Comparison of ENCODE assay signal across 19 cellular contexts in the genomic region with DNA sequence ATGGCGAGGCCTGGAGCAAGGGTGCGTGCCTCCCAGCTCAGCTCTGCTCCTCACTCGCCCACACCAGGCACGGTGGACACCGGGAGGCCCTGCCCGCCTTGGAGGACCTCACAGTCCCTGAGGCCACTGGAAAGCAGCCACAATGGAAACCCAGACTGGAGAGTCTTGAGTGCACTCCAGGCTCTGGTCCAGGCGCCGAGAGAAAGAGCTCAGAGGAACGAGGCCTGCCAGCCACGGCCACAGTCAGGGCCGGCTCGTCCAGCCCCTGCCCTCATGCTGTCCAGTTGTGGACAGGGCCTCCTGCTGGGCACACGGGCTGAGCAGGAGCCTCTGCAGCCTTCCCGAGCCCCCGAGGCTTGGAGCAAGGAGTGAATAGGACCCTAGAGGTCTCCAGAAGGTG. TPM values are rescaled to one million over a fixed set of nuclear protein-coding genes. Genes with fewer than 3 reads are reported as not detected.
A peak's percentile ranks its signal among the peaks of the same experiment; 100 is the strongest.
DNase-seq lines count a peak whose midpoint lies in the region; TF ChIP-seq lines count a peak whose summit lies in the region.
"Had no signal": no experiment of that assay in that cellular context is flagged by ENCODE, and none has a peak within 500 bp of the region (broad histone marks: within the 10 kb centered on the region; RNA-seq: fewer than 3 reads in every experiment).

No MANE protein-coding gene starts in this region.

- H3K27ac ChIP-seq in thyroid gland (peak overlapping the region; percentile 36 to 49 (median 41)), Peyer's patch (no peak overlapping the region)

- TF ChIP-seq POLR2A in thyroid gland (IDR thresholded peaks at IDR 0.05) = no peak
- no peak for TF ChIP-seq POLR2A in Peyer's patch (IDR thresholded peaks at IDR 0.05)

- WGBS in thyroid gland, 2 donors = 35 to 46% methylated on average over 9 to 15 of the region's 15 CpGs

- no peaks in the 10 kb centered on the region for H3K36me3 Mint-ChIP-seq in nephron progenitor cell (ENCODE audit: low read depth)
- H3K36me3 Mint-ChIP-seq: CD14-positive monocyte had no signal

- H3K27me3 Mint-ChIP-seq in nephron progenitor cell (ENCODE audit: low read depth, poor library complexity) = peaks cover 26% of the 10 kb centered on the region

- H3K36me3 ChIP-seq in NT2/D1 (ENCODE audit: insufficient read depth, insufficient read length, low read length) (no peaks in the 10 kb centered on the region), thyroid gland (no peaks in the 10 kb centered on the region), Peyer's patch (no peaks in the 10 kb centered on the region)

- intact Hi-C loops in thyroid gland (cut with DNase I) = no loop called here

- H3K4me1 ChIP-seq in NT2/D1 (ENCODE audit: insufficient read depth, insufficient read length) = peaks cover 13% of the 10 kb centered on the region
- H3K4me1 ChIP-seq in thyroid gland = peaks cover 41 to 45% of the 10 kb centered on the region in 2 donors
- peaks cover 0 to 7% (median 0%) of the 10 kb centered on the region in 4 donors for H3K4me1 ChIP-seq in Peyer's patch

- H3K9me3 ChIP-seq in NT2/D1 (ENCODE audit: insufficient read depth, low read length) (no peaks in the 10 kb centered on the region; the same call in 1 of the 2 replicates), thyroid gland (no peaks in the 10 kb centered on the region), Peyer's patch (no peaks in the 10 kb centered on the region)

- peaks cover 4% of the 10 kb centered on the region for H3K9me3 Mint-ChIP-seq in nephron progenitor cell

- peak overlapping the region; percentile 40 for H3K27ac Mint-ChIP-seq in nephron progenitor cell
- H3K27ac Mint-ChIP-seq: CD14-positive monocyte had no signal

- H3K4me1 Mint-ChIP-seq in nephron progenitor cell = peaks cover 75% of the 10 kb centered on the region
- H3K4me1 Mint-ChIP-seq: CD14-positive monocyte had no signal

- H3K27me3 ChIP-seq in NT2/D1 (ENCODE audit: insufficient read depth, insufficient read length) (peaks cover 22% of the 10 kb centered on the region), thyroid gland (no peaks in the 10 kb centered on the region), Peyer's patch (no peaks in the 10 kb centered on the region)

- H3K4me3 ChIP-seq in NT2/D1 (ENCODE audit: insufficient read length, low read depth) (no peak overlapping the region), thyroid gland (replicated peaks in 1 of 3) (no peak overlapping the region), Peyer's patch (no peak overlapping the region)

- H3K4me3 Mint-ChIP-seq in nephron progenitor cell = peak overlapping the region; percentile 17
- H3K4me3 Mint-ChIP-seq: CD14-positive monocyte had no signal

- peak overlapping the region; percentile 36 for H3K9ac ChIP-seq in NT2/D1 (ENCODE audit: insufficient read length, low read depth)

- DNase-seq in NT2/D1 (ENCODE audit: low read depth, low spot score) (no peak), astrocyte of the hippocampus (ENCODE audit: low read depth, low spot score) (peak; percentile 28), nephron progenitor cell (no peak), thyroid gland (peak; percentile 86), Peyer's patch (no peak), NCI-H1092 treated with DMSO at 0.1 percent for 48 hours (lab: John Stamatoyannopoulos, UW) (no peak)
- no peak for DNase-seq in stimulated activated CD4-positive, alpha-beta T cell treated with anti-CD3 and anti-CD28 coated beads, Interleukin-2, amount 100 ng/mL, for 24 hours
- DNase-seq: ACHN, DMS79 treated with DMSO at 0.1 percent for 48 hours, KBM-7, NCI-H1105 treated with DMSO at 0.1 percent for 48 hours, NCI-H187, NCI-H2107, NCI-H2227 treated with DMSO at 0.1 percent for 48 hours, NCI-H510A treated with DMSO at 0.1 percent for 48 hours, NCI-H774, OCI-M1, RPMI8226 had no signal

- TF ChIP-seq CTCF in nephron progenitor cell (IDR thresholded peaks at IDR 0.05) = no peak
- peak in 1 of 6 experiments; percentile 14 for TF ChIP-seq CTCF in thyroid gland (IDR thresholded peaks at IDR 0.05)
- no peak for TF ChIP-seq CTCF in Peyer's patch (IDR thresholded peaks at IDR 0.05)

RNA-seq across cellular contexts. Expression of a gene that starts 53.3 kb away (rescaled TPM):
- total RNA-seq in thyroid gland (10 to 100 TPM; 13.4 to 21.9 (median 17.5) TPM), Peyer's patch (10 to 100 TPM; 13.2 to 35.4 (median 17.8) TPM)

Comparison
In these comparisons a context has a peak if more than half of its experiments do, and no peak if none do; other contexts are left out.
1. DNase-seq: peak in astrocyte of the hippocampus (single experiment) and thyroid gland (2 of 2); none in NT2/D1 (single experiment), nephron progenitor cell (single experiment), Peyer's patch (0 of 3), stimulated activated CD4-positive, alpha-beta T cell treated with anti-CD3 and anti-CD28 coated beads, Interleukin-2, amount 100 ng/mL, for 24 hours (0 of 2) and NCI-H1092 treated with DMSO at 0.1 percent for 48 hours (single experiment).
2. H3K27ac ChIP-seq: peak in thyroid gland (3 of 3); none in Peyer's patch (0 of 4).